In the genomic region with DNA sequence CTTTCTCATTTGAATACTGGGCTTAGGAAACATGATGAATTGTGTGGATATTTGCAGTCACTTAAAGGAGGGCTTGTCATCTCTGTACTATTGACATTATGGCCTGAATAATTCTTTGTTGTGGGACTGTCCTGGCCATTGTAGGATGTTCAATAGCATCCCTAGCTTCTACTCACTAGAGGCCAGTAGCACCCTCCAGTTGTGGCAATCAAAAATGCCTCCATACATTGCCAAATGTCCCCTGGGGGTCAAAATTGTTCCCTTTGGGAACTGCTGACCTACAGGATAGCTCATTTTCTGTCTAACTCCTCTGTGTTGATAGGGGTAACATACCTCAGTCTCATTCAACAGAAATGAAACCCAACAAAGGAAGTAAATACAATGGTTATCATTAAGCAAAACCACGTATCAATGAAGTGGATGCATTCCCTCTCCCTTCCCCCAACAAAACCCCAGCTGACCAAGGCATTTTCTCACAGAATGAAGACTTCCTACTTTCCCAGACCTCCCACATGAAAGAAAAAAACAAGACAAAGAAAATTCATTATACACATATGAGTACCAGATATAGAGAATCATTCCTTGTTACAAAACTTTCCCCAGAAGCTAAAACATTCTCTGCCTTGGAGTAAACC, we compare ENCODE assay signal across 12 cellular contexts. TPM values are rescaled to one million over a fixed set of nuclear protein-coding genes. Genes with fewer than 3 reads are reported as not detected.
DNase-seq lines count a peak whose midpoint lies in the region; TF ChIP-seq lines count a peak whose summit lies in the region.
"Had no signal": no experiment of that assay in that cellular context is flagged by ENCODE, and none has a peak within 500 bp of the region (broad histone marks: within the 10 kb centered on the region; RNA-seq: fewer than 3 reads in every experiment).

No MANE protein-coding gene starts in this region.

- WGBS in endodermal cell (ENCODE audit: insufficient coverage in 1 of 2, insufficient read length in 1 of 2), 2 experiments, result 85% methylated on average over 1 of the region's 1 CpG; no CpG with 5 or more reads in 1 of the 2 experiments

- H3K36me3 ChIP-seq in SJSA1 (no peaks in the 10 kb centered on the region), endodermal cell (ENCODE audit: control insufficient read depth, insufficient read depth, low read length) (no peaks in the 10 kb centered on the region)

- no peaks in the 10 kb centered on the region for H3K9me3 Mint-ChIP-seq in activated CD4-positive, alpha-beta T cell treated with anti-CD3 and anti-CD28 coated beads, Interleukin-2, amount 10 ng/mL, durations not matched to agents 7 days and 5 days
- no peaks in the 10 kb centered on the region for H3K9me3 Mint-ChIP-seq in endodermal cell
- no peaks in the 10 kb centered on the region for H3K9me3 Mint-ChIP-seq in stimulated activated naive CD8-positive, alpha-beta T cell treated with anti-CD3 and anti-CD28 coated beads, Interleukin-15, Interleukin-2, amounts not matched to agents 100 ng/mL and 50 ng/mL, for 24 hours
- H3K9me3 Mint-ChIP-seq: brain had no signal

- CTCF ChIA-PET in activated CD4-positive, alpha-beta T cell treated with anti-CD3 and anti-CD28 coated beads, Interleukin-2, amount 10 ng/mL, durations not matched to agents 7 days and 5 days (lab: Charles Lee), result interaction anchor here (0.6 to 4.9 kb wide), 8 partner anchors 10 to 346 kb away, joined by 3 to 30 read pairs (median 6); a partner anchor contains a TSS

- H3K27me3 ChIP-seq in SJSA1 (replicated peaks) (no peaks in the 10 kb centered on the region), endodermal cell (ENCODE audit: control insufficient read depth, insufficient read depth, low read length, poor library complexity, severe bottlenecking) (no peaks in the 10 kb centered on the region)

- POLR2A ChIA-PET in activated CD4-positive, alpha-beta T cell treated with anti-CD3 and anti-CD28 coated beads, Interleukin-2, amount 10 ng/mL, durations not matched to agents 7 days and 5 days (lab: Charles Lee), result interaction anchor here (0.6 to 1.8 kb wide), 5 partner anchors 11 to 1835 kb away, joined by 3 to 12 read pairs (median 7); no protein-coding TSS in a partner anchor

- H3K4me3 Mint-ChIP-seq in activated CD4-positive, alpha-beta T cell treated with anti-CD3 and anti-CD28 coated beads, Interleukin-2, amount 10 ng/mL, durations not matched to agents 7 days and 5 days, result peak overlapping the region; percentile 93
- no peak overlapping the region for H3K4me3 Mint-ChIP-seq in endodermal cell
- H3K4me3 Mint-ChIP-seq in stimulated activated naive CD8-positive, alpha-beta T cell treated with anti-CD3 and anti-CD28 coated beads, Interleukin-15, Interleukin-2, amounts not matched to agents 100 ng/mL and 50 ng/mL, for 24 hours, result peak overlapping the region; percentile 94
- H3K4me3 Mint-ChIP-seq: brain had no signal

- H3K4me1 ChIP-seq in SJSA1 (replicated peaks) (peaks cover 58% of the 10 kb centered on the region), endodermal cell (ENCODE audit: control insufficient read depth, insufficient read depth, low read length) (no peaks in the 10 kb centered on the region)

- peaks cover 36% of the 10 kb centered on the region for H3K4me1 Mint-ChIP-seq in activated CD4-positive, alpha-beta T cell treated with anti-CD3 and anti-CD28 coated beads, Interleukin-2, amount 10 ng/mL, durations not matched to agents 7 days and 5 days
- H3K4me1 Mint-ChIP-seq in endodermal cell, result no peaks in the 10 kb centered on the region
- peaks cover 61% of the 10 kb centered on the region for H3K4me1 Mint-ChIP-seq in stimulated activated naive CD8-positive, alpha-beta T cell treated with anti-CD3 and anti-CD28 coated beads, Interleukin-15, Interleukin-2, amounts not matched to agents 100 ng/mL and 50 ng/mL, for 24 hours (ENCODE audit: low read depth)
- H3K4me1 Mint-ChIP-seq: brain had no signal

- H3K27ac ChIP-seq in SJSA1 (peak overlapping the region; percentile 64), endodermal cell (ENCODE audit: low read depth, low read length) (no peak overlapping the region)

- no peaks in the 10 kb centered on the region for H3K27me3 Mint-ChIP-seq in activated CD4-positive, alpha-beta T cell treated with anti-CD3 and anti-CD28 coated beads, Interleukin-2, amount 10 ng/mL, durations not matched to agents 7 days and 5 days
- H3K27me3 Mint-ChIP-seq in endodermal cell (ENCODE audit: insufficient read depth), result no peaks in the 10 kb centered on the region
- no peaks in the 10 kb centered on the region for H3K27me3 Mint-ChIP-seq in stimulated activated naive CD8-positive, alpha-beta T cell treated with anti-CD3 and anti-CD28 coated beads, Interleukin-15, Interleukin-2, amounts not matched to agents 100 ng/mL and 50 ng/mL, for 24 hours

- peaks cover 53% of the 10 kb centered on the region for H3K36me3 Mint-ChIP-seq in activated CD4-positive, alpha-beta T cell treated with anti-CD3 and anti-CD28 coated beads, Interleukin-2, amount 10 ng/mL, durations not matched to agents 7 days and 5 days (ENCODE audit: low read depth)
- H3K36me3 Mint-ChIP-seq in endodermal cell (ENCODE audit: low read depth), result no peaks in the 10 kb centered on the region
- peaks cover 20% of the 10 kb centered on the region for H3K36me3 Mint-ChIP-seq in stimulated activated naive CD8-positive, alpha-beta T cell treated with anti-CD3 and anti-CD28 coated beads, Interleukin-15, Interleukin-2, amounts not matched to agents 100 ng/mL and 50 ng/mL, for 24 hours (ENCODE audit: low read depth)
- H3K36me3 Mint-ChIP-seq: brain had no signal

- H3K9ac ChIP-seq in endodermal cell (ENCODE audit: extremely low read depth, low read length, poor library complexity, severe bottlenecking), result no peak overlapping the region

- peak; percentile 12 for DNase-seq in activated CD4-positive, alpha-beta T cell treated with anti-CD3 and anti-CD28 coated beads, Interleukin-2, amount 10 ng/mL, durations not matched to agents 7 days and 5 days
- no peak for DNase-seq in activated CD4-positive, alpha-beta T cell treated with anti-CD3 and anti-CD28 coated beads, Interleukin-2, amount 50 U/mL, for 48 hours
- DNase-seq in SJSA1 (ENCODE audit: low read depth in 1 of 2, low spot score in 2 of 2), result peak in 1 of 2 experiments; percentile 75
- DNase-seq in endodermal cell, result no peak
- DNase-seq in HK-2 (ENCODE audit: unreplicated experiment), result no peak
- DNase-seq in NCI-H2107 (lab: John Stamatoyannopoulos, UW), result no peak
- no peak for DNase-seq in NCI-H82 (lab: John Stamatoyannopoulos, UW)
- DNase-seq: activated CD4-positive, alpha-beta T cell treated with anti-CD3 and anti-CD28 coated beads, Interleukin-2, amount 50 U/mL, for 4 hours; NCI-H345 had no signal

- H3K4me3 ChIP-seq in SJSA1, result no peak overlapping the region
- H3K4me3 ChIP-seq in endodermal cell (ENCODE audit: low read length), result no peak overlapping the region

- peak; percentile 33 for TF ChIP-seq CTCF in endodermal cell (conservative IDR thresholded peaks at IDR 0.05)

- no peaks in the 10 kb centered on the region for H3K9me3 ChIP-seq in SJSA1 (replicated peaks)
- no peaks in the 10 kb centered on the region for H3K9me3 ChIP-seq in endodermal cell (ENCODE audit: control insufficient read depth, low read length)

- H3K27ac Mint-ChIP-seq in activated CD4-positive, alpha-beta T cell treated with anti-CD3 and anti-CD28 coated beads, Interleukin-2, amount 10 ng/mL, durations not matched to agents 7 days and 5 days, result peak overlapping the region; percentile 93
- H3K27ac Mint-ChIP-seq in endodermal cell, result no peak overlapping the region
- H3K27ac Mint-ChIP-seq in stimulated activated naive CD8-positive, alpha-beta T cell treated with anti-CD3 and anti-CD28 coated beads, Interleukin-15, Interleukin-2, amounts not matched to agents 100 ng/mL and 50 ng/mL, for 24 hours, result peak overlapping the region; percentile 99
- H3K27ac Mint-ChIP-seq: brain had no signal

RNA-seq across cellular contexts. Expression of a gene that starts 18.1 kb away (rescaled TPM):
- 100 to 1,000 TPM; 396 to 480 TPM for total RNA-seq in activated CD4-positive, alpha-beta T cell treated with anti-CD3 and anti-CD28 coated beads, Interleukin-2, amount 10 ng/mL, durations not matched to agents 7 days and 5 days
- total RNA-seq in SJSA1 (2014; rRNA removed; shearing (Covaris generic)), result 0.34 and 0.68 TPM in 2 replicates
- total RNA-seq in endodermal cell, result not detected
- polyA plus RNA-seq in endodermal cell (2013, experiment 1 of 2), result not detected
- polyA plus RNA-seq in endodermal cell (2013, experiment 2 of 2), result not detected
- total RNA-seq: myocyte had no signal

Comparison
In these comparisons a context has a peak if more than half of its experiments do, and no peak if none do; other contexts are left out.
1. RNA of a gene that starts 18.1 kb away (total RNA-seq): 396 to 480 TPM in activated CD4-positive, alpha-beta T cell treated with anti-CD3 and anti-CD28 coated beads, Interleukin-2, amount 10 ng/mL, durations not matched to agents 7 days and 5 days; 0.34 to 0.68 TPM in SJSA1 and not detected in endodermal cell; every median in the first group is over 100 times any median in the second.